8 cellular contexts compared by ENCODE assay signal in the genomic region with DNA sequence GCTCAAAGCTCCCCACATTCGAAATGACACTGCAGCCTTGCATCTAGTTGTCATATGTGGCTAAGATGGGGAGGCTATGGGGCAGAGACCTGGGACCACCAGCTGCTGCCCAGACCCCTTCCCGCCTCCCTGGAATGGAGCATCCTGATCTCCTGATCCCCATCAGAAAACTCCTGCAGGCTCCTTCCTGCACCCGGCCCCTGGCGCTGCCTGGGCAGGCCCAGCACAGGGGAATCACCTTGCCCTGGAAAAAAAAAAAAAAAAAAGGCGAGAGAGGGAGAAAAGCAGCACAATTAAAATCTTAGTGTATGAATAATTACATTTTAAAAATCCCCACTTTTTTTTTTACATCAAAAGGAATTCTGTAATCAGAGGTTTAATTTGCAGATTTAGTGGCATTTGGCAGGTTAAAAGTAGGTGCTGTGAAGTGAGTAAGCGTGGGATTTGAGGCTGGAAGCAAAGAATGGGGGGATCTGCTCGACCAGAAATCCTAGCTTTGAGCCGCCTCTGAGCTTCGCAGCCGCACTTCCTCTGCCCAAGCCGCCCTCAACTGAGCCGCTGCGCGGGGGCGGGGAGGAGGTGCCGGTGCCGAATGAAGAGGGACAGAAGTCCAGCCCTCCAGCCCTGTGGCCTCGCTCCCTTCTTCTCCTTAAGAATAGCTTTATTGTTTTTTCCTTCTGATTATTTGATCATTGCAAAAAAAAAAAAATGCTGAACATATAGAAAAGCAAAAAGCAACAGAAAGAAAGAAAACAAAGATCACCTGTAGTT. TPM values are rescaled to one million over a fixed set of nuclear protein-coding genes. Genes with fewer than 3 reads are reported as not detected.
A peak's percentile ranks its signal among the peaks of the same experiment; 100 is the strongest.
DNase-seq lines count a peak whose midpoint lies in the region; ATAC-seq and TF ChIP-seq lines count a peak whose summit lies in the region.

No MANE protein-coding gene starts in this region.

- no peaks in the 10 kb centered on the region for H3K4me1 ChIP-seq in BE2C

- H3K4me3 ChIP-seq in BE2C (ENCODE audit: low read depth, low read length), result no peak overlapping the region

- H3K27ac Mint-ChIP-seq in activated CD4-positive, alpha-beta memory T cell treated with anti-CD3 and anti-CD28 coated beads for 36 hours, result no peak overlapping the region
- H3K27ac Mint-ChIP-seq in activated CD4-positive, alpha-beta memory T cell treated with anti-CD3 and anti-CD28 coated beads, Interleukin-2, amount 10 ng/mL, durations not matched to agents 7 days and 5 days, result no peak overlapping the region
- no peak overlapping the region for H3K27ac Mint-ChIP-seq in stimulated activated naive B cell treated with anti-CD40 and anti-IgM and Interleukin-4, amounts not matched to agents 10 μg/mL and 1 μg/mL and 100 μg/mL, for 72 hours

- no peaks in the 10 kb centered on the region for H3K36me3 ChIP-seq in BE2C

- intact Hi-C loops in activated CD4-positive, alpha-beta memory T cell treated with anti-CD3 and anti-CD28 coated beads for 36 hours (cut with micrococcal nuclease), result loop anchor here (10.0 kb wide), 1 partner anchor 475 kb away; no protein-coding TSS in a partner anchor

- ATAC-seq in stimulated activated naive B cell treated with anti-CD40 and anti-IgM and Interleukin-4, amounts not matched to agents 10 μg/mL and 1 μg/mL and 100 μg/mL, for 72 hours (replicated peaks), result peak; percentile 70 to 80

- peaks cover 43% of the 10 kb centered on the region for H3K27me3 Mint-ChIP-seq in activated CD4-positive, alpha-beta memory T cell treated with anti-CD3 and anti-CD28 coated beads for 36 hours
- H3K27me3 Mint-ChIP-seq in activated CD4-positive, alpha-beta memory T cell treated with anti-CD3 and anti-CD28 coated beads, Interleukin-2, amount 10 ng/mL, durations not matched to agents 7 days and 5 days, result peaks cover 50% of the 10 kb centered on the region
- H3K27me3 Mint-ChIP-seq in stimulated activated naive B cell treated with anti-CD40 and anti-IgM and Interleukin-4, amounts not matched to agents 10 μg/mL and 1 μg/mL and 100 μg/mL, for 72 hours, result peaks cover 63 to 64% of the 10 kb centered on the region in 2 donors

- no peaks in the 10 kb centered on the region for H3K9me3 Mint-ChIP-seq in activated CD4-positive, alpha-beta memory T cell treated with anti-CD3 and anti-CD28 coated beads for 36 hours
- H3K9me3 Mint-ChIP-seq in activated CD4-positive, alpha-beta memory T cell treated with anti-CD3 and anti-CD28 coated beads, Interleukin-2, amount 10 ng/mL, durations not matched to agents 7 days and 5 days, result no peaks in the 10 kb centered on the region
- H3K9me3 Mint-ChIP-seq in stimulated activated naive B cell treated with anti-CD40 and anti-IgM and Interleukin-4, amounts not matched to agents 10 μg/mL and 1 μg/mL and 100 μg/mL, for 72 hours, result peaks cover 0 to 2% of the 10 kb centered on the region in 2 donors

- peaks cover 6% of the 10 kb centered on the region for H3K4me1 Mint-ChIP-seq in activated CD4-positive, alpha-beta memory T cell treated with anti-CD3 and anti-CD28 coated beads for 36 hours (ENCODE audit: low read depth)
- H3K4me1 Mint-ChIP-seq in activated CD4-positive, alpha-beta memory T cell treated with anti-CD3 and anti-CD28 coated beads, Interleukin-2, amount 10 ng/mL, durations not matched to agents 7 days and 5 days, result peaks cover 5% of the 10 kb centered on the region
- peaks cover 9 to 35% of the 10 kb centered on the region in 2 donors for H3K4me1 Mint-ChIP-seq in stimulated activated naive B cell treated with anti-CD40 and anti-IgM and Interleukin-4, amounts not matched to agents 10 μg/mL and 1 μg/mL and 100 μg/mL, for 72 hours

- no peaks in the 10 kb centered on the region for H3K27me3 ChIP-seq in BE2C

- TF ChIP-seq CTCF in BE2C (IDR thresholded peaks at IDR 0.05; ENCODE audit: low read depth, low read length), result no peak

- no peaks in the 10 kb centered on the region for H3K9me3 ChIP-seq in BE2C

- peak; percentile 40 for DNase-seq in activated CD4-positive, alpha-beta memory T cell treated with anti-CD3 and anti-CD28 coated beads for 36 hours
- DNase-seq in activated CD4-positive, alpha-beta memory T cell treated with anti-CD3 and anti-CD28 coated beads, Interleukin-2, amount 10 ng/mL, durations not matched to agents 7 days and 5 days, result no peak
- DNase-seq in activated T-cell treated with anti-CD3 and anti-CD28 coated beads for 4 hours, result peak; percentile 12
- DNase-seq in iPS-NIHi11 (ENCODE audit: low spot score), result peak; percentile 69
- peak; percentile 11 for DNase-seq in stimulated activated naive B cell treated with anti-CD40 and anti-IgM and Interleukin-4, amounts not matched to agents 10 μg/mL and 1 μg/mL and 100 μg/mL, for 72 hours
- no peak for DNase-seq in NCI-H2029 treated with DMSO at 0.1 percent for 48 hours (lab: John Stamatoyannopoulos, UW)
- DNase-seq in COR-L47 (lab: John Stamatoyannopoulos, UW), result no peak
- DNase-seq in BE2C, result no peak

- no peaks in the 10 kb centered on the region for H3K36me3 Mint-ChIP-seq in activated CD4-positive, alpha-beta memory T cell treated with anti-CD3 and anti-CD28 coated beads for 36 hours
- no peaks in the 10 kb centered on the region for H3K36me3 Mint-ChIP-seq in activated CD4-positive, alpha-beta memory T cell treated with anti-CD3 and anti-CD28 coated beads, Interleukin-2, amount 10 ng/mL, durations not matched to agents 7 days and 5 days (ENCODE audit: low read depth)
- no peaks in the 10 kb centered on the region for H3K36me3 Mint-ChIP-seq in stimulated activated naive B cell treated with anti-CD40 and anti-IgM and Interleukin-4, amounts not matched to agents 10 μg/mL and 1 μg/mL and 100 μg/mL, for 72 hours

- H3K4me3 Mint-ChIP-seq in activated CD4-positive, alpha-beta memory T cell treated with anti-CD3 and anti-CD28 coated beads for 36 hours, result no peak overlapping the region
- no peak overlapping the region for H3K4me3 Mint-ChIP-seq in activated CD4-positive, alpha-beta memory T cell treated with anti-CD3 and anti-CD28 coated beads, Interleukin-2, amount 10 ng/mL, durations not matched to agents 7 days and 5 days
- peak overlapping the region in 1 of 2 donors; percentile 66 for H3K4me3 Mint-ChIP-seq in stimulated activated naive B cell treated with anti-CD40 and anti-IgM and Interleukin-4, amounts not matched to agents 10 μg/mL and 1 μg/mL and 100 μg/mL, for 72 hours

- CTCF ChIA-PET in activated CD4-positive, alpha-beta memory T cell treated with anti-CD3 and anti-CD28 coated beads for 36 hours (lab: Charles Lee), result no interaction called here
- CTCF ChIA-PET in activated CD4-positive, alpha-beta memory T cell treated with anti-CD3 and anti-CD28 coated beads, Interleukin-2, amount 10 ng/mL, durations not matched to agents 7 days and 5 days (lab: Charles Lee), result interaction anchor here (0.6 kb wide), 1 partner anchor 734 kb away, joined by 3 read pairs; no protein-coding TSS in a partner anchor

- POLR2A ChIA-PET in activated CD4-positive, alpha-beta memory T cell treated with anti-CD3 and anti-CD28 coated beads for 36 hours (lab: Charles Lee), result no interaction called here
- POLR2A ChIA-PET in activated CD4-positive, alpha-beta memory T cell treated with anti-CD3 and anti-CD28 coated beads, Interleukin-2, amount 10 ng/mL, durations not matched to agents 7 days and 5 days (lab: Charles Lee), result no interaction called here

RNA-seq across cellular contexts. Expression of a gene that starts 30.0 kb away (rescaled TPM):
- under 1 TPM; 0.41 to 0.48 TPM for total RNA-seq in activated CD4-positive, alpha-beta memory T cell treated with anti-CD3 and anti-CD28 coated beads for 36 hours
- not detected for total RNA-seq in activated CD4-positive, alpha-beta memory T cell treated with anti-CD3 and anti-CD28 coated beads, Interleukin-2, amount 10 ng/mL, durations not matched to agents 7 days and 5 days
- polyA plus RNA-seq in BE2C (2012; ENCODE audit: insufficient read depth, insufficient read length, low read depth), result 3.1 TPM

Comparison
In these comparisons a context has a peak if more than half of its experiments do, and no peak if none do; other contexts are left out.
1. DNase-seq: peak in activated CD4-positive, alpha-beta memory T cell treated with anti-CD3 and anti-CD28 coated beads for 36 hours (single experiment), activated T-cell treated with anti-CD3 and anti-CD28 coated beads for 4 hours (single experiment), iPS-NIHi11 (single experiment) and stimulated activated naive B cell treated with anti-CD40 and anti-IgM and Interleukin-4, amounts not matched to agents 10 μg/mL and 1 μg/mL and 100 μg/mL, for 72 hours (single experiment); none in activated CD4-positive, alpha-beta memory T cell treated with anti-CD3 and anti-CD28 coated beads, Interleukin-2, amount 10 ng/mL, durations not matched to agents 7 days and 5 days (single experiment), NCI-H2029 treated with DMSO at 0.1 percent for 48 hours (single experiment), COR-L47 (single experiment) and BE2C (single experiment).